Comparison of ENCODE assay signal across 9 cellular contexts in the genomic region with DNA sequence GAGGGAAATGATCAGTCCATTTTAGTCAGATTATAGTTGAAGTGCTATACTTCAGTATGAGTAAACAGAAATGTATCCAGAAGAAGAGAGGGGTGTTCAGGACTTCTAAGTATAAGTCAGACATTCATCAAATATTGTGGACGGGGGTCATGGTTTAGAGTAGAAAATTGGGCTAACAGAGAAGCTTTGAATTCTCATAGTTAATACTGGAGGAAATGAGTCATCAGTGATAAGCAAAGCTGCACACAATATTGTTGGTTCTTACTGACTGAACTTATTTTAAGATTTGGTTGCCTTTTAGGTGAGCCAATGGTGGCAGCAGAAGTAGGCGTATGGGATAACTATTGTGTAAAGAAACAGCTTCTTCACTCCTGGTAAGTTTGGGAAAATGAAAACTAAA. TPM values are rescaled to one million over a fixed set of nuclear protein-coding genes. Genes with fewer than 3 reads are reported as not detected.
DNase-seq lines count a peak whose midpoint lies in the region; ATAC-seq and TF ChIP-seq lines count a peak whose summit lies in the region.
"Had no signal": no experiment of that assay in that cellular context is flagged by ENCODE, and none has a peak within 500 bp of the region (broad histone marks: within the 10 kb centered on the region; RNA-seq: fewer than 3 reads in every experiment).

No MANE protein-coding gene starts in this region.

- H2AFZ ChIP-seq in SK-N-SH (ENCODE audit: low read depth): no peak overlapping the region

- TF ChIP-seq EP300 in SK-N-SH (IDR thresholded peaks at IDR 0.05; ENCODE audit: borderline replicate concordance in 1 of 2, low read depth in 1 of 2, low read length in 1 of 2): peak in 1 of 2 experiments; percentile 49; a peak in 1 of 4 replicates

- POLR2A ChIA-PET in SK-N-SH (lab: Yijun Ruan, JAX): interaction anchor here (0.6 to 4.3 kb wide), 2 partner anchors 11 to 20 kb away, joined by 3 to 36 read pairs; a partner anchor contains a TSS

- H3K27me3 Mint-ChIP-seq in activated T-cell treated with anti-CD3 and anti-CD28 coated beads, Interleukin-2, amount 50 U/mL, for 24 hours: no peaks in the 10 kb centered on the region
- no peaks in the 10 kb centered on the region for H3K27me3 Mint-ChIP-seq in endodermal cell (ENCODE audit: insufficient read depth)

- H3K36me3 ChIP-seq in SK-N-SH (replicated peaks in 1 of 2; ENCODE audit: control insufficient read depth in 1 of 2, insufficient read depth in 2 of 2, low read length in 1 of 2): peaks cover 60 to 61% of the 10 kb centered on the region in 2 experiments
- H3K36me3 ChIP-seq in endodermal cell (ENCODE audit: control insufficient read depth, insufficient read depth, low read length): peaks cover 64% of the 10 kb centered on the region

- no peak for TF ChIP-seq CTCF in SK-N-SH (IDR thresholded peaks at IDR 0.05)
- TF ChIP-seq CTCF in endodermal cell (conservative IDR thresholded peaks at IDR 0.05): no peak

- H3K4me3 ChIP-seq in SK-N-SH (ENCODE audit: low read depth in 2 of 2, low read length in 1 of 2) (no peak overlapping the region; a peak in 1 of 4 replicates), endodermal cell (ENCODE audit: low read length) (no peak overlapping the region)

- H3K9ac ChIP-seq in SK-N-SH (no peak overlapping the region; the same call in 1 of the 2 replicates), endodermal cell (ENCODE audit: extremely low read depth, low read length, poor library complexity, severe bottlenecking) (no peak overlapping the region)

- TF ChIP-seq RAD21 in SK-N-SH (IDR thresholded peaks at IDR 0.05; ENCODE audit: low read length): no peak

- 30% methylated on average over 2 of the region's 2 CpGs for WGBS in SK-N-SH (ENCODE audit: low lambda C conversion rate)
- WGBS in endodermal cell (ENCODE audit: insufficient coverage in 1 of 2, insufficient read length in 1 of 2), 2 experiments: 94 to 100% methylated on average over 2 of the region's 2 CpGs

- peaks cover 69% of the 10 kb centered on the region for H3K4me1 Mint-ChIP-seq in activated T-cell treated with anti-CD3 and anti-CD28 coated beads, Interleukin-2, amount 50 U/mL, for 24 hours (ENCODE audit: low read depth)
- peaks cover 3% of the 10 kb centered on the region for H3K4me1 Mint-ChIP-seq in endodermal cell
- H3K4me1 Mint-ChIP-seq in stimulated activated effector memory CD8-positive, alpha-beta T cell treated with anti-CD3 and anti-CD28 coated beads, Interleukin-12 subunit alpha, Interleukin-12 subunit beta, amount 100 ng/mL, for 72 hours: peaks cover 33% of the 10 kb centered on the region

- peak overlapping the region; percentile 87 for H3K27ac Mint-ChIP-seq in activated T-cell treated with anti-CD3 and anti-CD28 coated beads, Interleukin-2, amount 50 U/mL, for 24 hours
- peak overlapping the region; percentile 50 for H3K27ac Mint-ChIP-seq in endodermal cell
- H3K27ac Mint-ChIP-seq in stimulated activated effector memory CD8-positive, alpha-beta T cell treated with anti-CD3 and anti-CD28 coated beads, Interleukin-12 subunit alpha, Interleukin-12 subunit beta, amount 100 ng/mL, for 72 hours: peak overlapping the region; percentile 94

- H3F3A ChIP-seq in SK-N-SH (replicated peaks; ENCODE audit: insufficient read depth): peaks cover 65% of the 10 kb centered on the region

- H3K9me3 ChIP-seq in SK-N-SH (no peaks in the 10 kb centered on the region), endodermal cell (ENCODE audit: control insufficient read depth, low read length) (no peaks in the 10 kb centered on the region)

- H3K79me2 ChIP-seq in SK-N-SH (ENCODE audit: insufficient read depth): peaks cover 59% of the 10 kb centered on the region

- peak; percentile 17 for ATAC-seq in stimulated activated effector memory CD8-positive, alpha-beta T cell treated with anti-CD3 and anti-CD28 coated beads, Interleukin-12 subunit alpha, Interleukin-12 subunit beta, amount 100 ng/mL, for 72 hours
- no peak for ATAC-seq in GM18870 (IDR thresholded peaks at IDR 0.05; ENCODE audit: unreplicated experiment)

- peak overlapping the region; percentile 2 for H3K4me3 Mint-ChIP-seq in activated T-cell treated with anti-CD3 and anti-CD28 coated beads, Interleukin-2, amount 50 U/mL, for 24 hours
- no peak overlapping the region for H3K4me3 Mint-ChIP-seq in endodermal cell
- peak overlapping the region; percentile 88 for H3K4me3 Mint-ChIP-seq in stimulated activated effector memory CD8-positive, alpha-beta T cell treated with anti-CD3 and anti-CD28 coated beads, Interleukin-12 subunit alpha, Interleukin-12 subunit beta, amount 100 ng/mL, for 72 hours

- H3K27me3 ChIP-seq in SK-N-SH (ENCODE audit: insufficient read depth): no peaks in the 10 kb centered on the region
- no peaks in the 10 kb centered on the region for H3K27me3 ChIP-seq in endodermal cell (ENCODE audit: control insufficient read depth, insufficient read depth, low read length, poor library complexity, severe bottlenecking)

- no peak for DNase-seq in activated T-cell treated with anti-CD3 and anti-CD28 coated beads, Interleukin-2, amount 50 U/mL, for 24 hours
- DNase-seq in activated T-cell treated with anti-CD3 and anti-CD28 coated beads, Interleukin-2, amount 50 U/mL, for 1 hour: no peak
- no peak for DNase-seq in SK-N-SH
- no peak for DNase-seq in endodermal cell
- DNase-seq in stimulated activated effector memory CD8-positive, alpha-beta T cell treated with anti-CD3 and anti-CD28 coated beads, Interleukin-12 subunit alpha, Interleukin-12 subunit beta, amount 100 ng/mL, for 72 hours (ENCODE audit: low spot score in 2 of 2): no peak
- no peak for DNase-seq in NCI-H748 (lab: John Stamatoyannopoulos, UW; ENCODE audit: unreplicated experiment)
- no peak for DNase-seq in NCI-H187 treated with DMSO at 0.1 percent for 48 hours (lab: John Stamatoyannopoulos, UW)
- DNase-seq: KG1 had no signal

- H3K4me1 ChIP-seq in SK-N-SH (ENCODE audit: control insufficient read depth in 1 of 2, insufficient read depth in 2 of 2, low read depth in 1 of 2, low read length in 1 of 2): peaks cover 4 to 23% of the 10 kb centered on the region in 2 experiments; a peak in 3 of 4 replicates
- peaks cover 3% of the 10 kb centered on the region for H3K4me1 ChIP-seq in endodermal cell (ENCODE audit: control insufficient read depth, insufficient read depth, low read length)

- H4K20me1 ChIP-seq in SK-N-SH (ENCODE audit: insufficient read depth): peaks cover 11% of the 10 kb centered on the region

- H3K27ac ChIP-seq in SK-N-SH (ENCODE audit: low read depth in 2 of 2, low read length in 1 of 2) (peak overlapping the region; percentile 18 to 78; a peak in 3 of 4 replicates), endodermal cell (ENCODE audit: low read depth, low read length) (no peak overlapping the region)

- CTCF ChIA-PET in SK-N-SH (lab: Yijun Ruan, JAX): interaction anchor here (0.8 to 2.1 kb wide), 7 partner anchors 8 to 98 kb away, joined by 3 to 9 read pairs (median 6); a partner anchor contains a TSS

- peak overlapping the region; percentile 5 for H3K4me2 ChIP-seq in SK-N-SH

- no peaks in the 10 kb centered on the region for H3K9me3 Mint-ChIP-seq in activated T-cell treated with anti-CD3 and anti-CD28 coated beads, Interleukin-2, amount 50 U/mL, for 24 hours
- no peaks in the 10 kb centered on the region for H3K9me3 Mint-ChIP-seq in endodermal cell
- no peaks in the 10 kb centered on the region for H3K9me3 Mint-ChIP-seq in stimulated activated effector memory CD8-positive, alpha-beta T cell treated with anti-CD3 and anti-CD28 coated beads, Interleukin-12 subunit alpha, Interleukin-12 subunit beta, amount 100 ng/mL, for 72 hours

- H3K9me2 ChIP-seq in SK-N-SH: no peaks in the 10 kb centered on the region

- H3K36me3 Mint-ChIP-seq in activated T-cell treated with anti-CD3 and anti-CD28 coated beads, Interleukin-2, amount 50 U/mL, for 24 hours (ENCODE audit: low read depth): peaks cover 87% of the 10 kb centered on the region
- peaks cover 64% of the 10 kb centered on the region for H3K36me3 Mint-ChIP-seq in endodermal cell (ENCODE audit: low read depth)
- peaks cover 91% of the 10 kb centered on the region for H3K36me3 Mint-ChIP-seq in stimulated activated effector memory CD8-positive, alpha-beta T cell treated with anti-CD3 and anti-CD28 coated beads, Interleukin-12 subunit alpha, Interleukin-12 subunit beta, amount 100 ng/mL, for 72 hours

RNA-seq across cellular contexts. Expression of a gene that starts 1.7 kb away (rescaled TPM):
- polyA plus RNA-seq in SK-N-SH (2012; rRNA removed): 130 and 162 TPM in 2 replicates
- polyA plus RNA-seq in SK-N-SH (2012; cell fraction: cytosol; rRNA removed): 82.7 and 115 TPM in 2 replicates
- 182 and 258 TPM in 2 replicates for polyA plus RNA-seq in SK-N-SH (2012; cell fraction: nucleus; rRNA removed)
- total RNA-seq in endodermal cell: 100 to 1,000 TPM; 122 to 133 TPM
- 83.7 TPM for polyA plus RNA-seq in endodermal cell (2013, experiment 1 of 2)
- 73.2 TPM for polyA plus RNA-seq in endodermal cell (2013, experiment 2 of 2)

RNA-seq across cellular contexts. Expression of a gene that starts 10.8 kb away (rescaled TPM):
- polyA plus RNA-seq in SK-N-SH (2012; rRNA removed): 221 and 345 TPM in 2 replicates
- polyA plus RNA-seq in SK-N-SH (2012; cell fraction: cytosol; rRNA removed): 338 and 380 TPM in 2 replicates
- polyA plus RNA-seq in SK-N-SH (2012; cell fraction: nucleus; rRNA removed): 175 and 324 TPM in 2 replicates
- total RNA-seq in endodermal cell: 100 to 1,000 TPM; 225 to 230 TPM
- 251 TPM for polyA plus RNA-seq in endodermal cell (2013, experiment 1 of 2)
- 217 TPM for polyA plus RNA-seq in endodermal cell (2013, experiment 2 of 2)

RNA-seq across cellular contexts. Expression of a gene that starts 11.1 kb away (rescaled TPM):
- polyA plus RNA-seq in SK-N-SH (2012; rRNA removed): 42.0 and 50.5 TPM in 2 replicates
- 39.5 and 46.6 TPM in 2 replicates for polyA plus RNA-seq in SK-N-SH (2012; cell fraction: cytosol; rRNA removed)
- polyA plus RNA-seq in SK-N-SH (2012; cell fraction: nucleus; rRNA removed): 37.2 and 37.3 TPM in 2 replicates
- 10 to 100 TPM; 29.9 to 34.6 TPM for total RNA-seq in endodermal cell
- polyA plus RNA-seq in endodermal cell (2013, experiment 1 of 2): 40.4 TPM
- 30.2 TPM for polyA plus RNA-seq in endodermal cell (2013, experiment 2 of 2)

RNA-seq across cellular contexts. Expression of a gene that starts 30.4 kb away (rescaled TPM):
- polyA plus RNA-seq in SK-N-SH (2012; rRNA removed): 0.91 and 2.5 TPM in 2 replicates
- 0.46 and 0.75 TPM in 2 replicates for polyA plus RNA-seq in SK-N-SH (2012; cell fraction: cytosol; rRNA removed)
- 6.1 and 7.6 TPM in 2 replicates for polyA plus RNA-seq in SK-N-SH (2012; cell fraction: nucleus; rRNA removed)
- total RNA-seq in endodermal cell: under 1 TPM; 0.46 TPM
- 0.36 TPM for polyA plus RNA-seq in endodermal cell (2013, experiment 1 of 2)
- 1.5 TPM for polyA plus RNA-seq in endodermal cell (2013, experiment 2 of 2)

RNA-seq across cellular contexts. Expression of a gene that starts 43.9 kb away (rescaled TPM):
- polyA plus RNA-seq in SK-N-SH (2012; rRNA removed): 500 and 624 TPM in 2 replicates
- 487 and 543 TPM in 2 replicates for polyA plus RNA-seq in SK-N-SH (2012; cell fraction: cytosol; rRNA removed)
- 218 and 286 TPM in 2 replicates for polyA plus RNA-seq in SK-N-SH (2012; cell fraction: nucleus; rRNA removed)
- total RNA-seq in endodermal cell: 10 to 100 TPM; 44.7 to 88.8 TPM
- 247 TPM for polyA plus RNA-seq in endodermal cell (2013, experiment 1 of 2)
- polyA plus RNA-seq in endodermal cell (2013, experiment 2 of 2): 233 TPM
